ENCODE assay signal across 11 cellular contexts in genomic region chr11:22521226-22521625, GRCh38.
DNase-seq lines count a peak whose midpoint lies in the region; ATAC-seq, FAIRE-seq and TF ChIP-seq lines count a peak whose summit lies in the region.
"Had no signal": no experiment of that assay in that cellular context is flagged by ENCODE, and none has a peak within 500 bp of the region (broad histone marks: within the 10 kb centered on the region; RNA-seq: fewer than 3 reads in every experiment).

No MANE protein-coding gene starts in this region.

- intact Hi-C loops in HCT116 (cut with micrococcal nuclease) (loop anchor here (10.0 kb wide), 1 partner anchor 56 kb away; no protein-coding TSS in a partner anchor), posterior vena cava (cut with DNase I) (loop anchor here in 1 of 2 donors (2.0 kb wide), 1 partner anchor 64 kb away; no protein-coding TSS in a partner anchor), left ventricle myocardium superior (cut with micrococcal nuclease) (no loop called here)

- H2AFZ ChIP-seq in HCT116 (ENCODE audit: low read depth, low read length, poor library complexity, severe bottlenecking) = no peak overlapping the region

- H3K4me2 ChIP-seq in HCT116 (ENCODE audit: low read length) = no peak overlapping the region

- no peaks in the 10 kb centered on the region for H3K9me2 ChIP-seq in HCT116 (ENCODE audit: insufficient read depth)

- no TSS peak for BruUV-seq in HCT116 (replicated peaks; lab: Mats Ljungman, UMichigan)

- FAIRE-seq in GM12891 (lab: Jason Lieb, UNC) = peak; percentile 41

- RAD21 ChIA-PET in HCT116 (lab: Charles Lee; ENCODE audit: low non-redundant PET in 1 of 2, low total read pairs in 2 of 2, uncharacterized antibody in 2 of 2, unreplicated experiment in 2 of 2) = no interaction called here

- H3K4me1 ChIP-seq in HCT116 (ENCODE audit: control insufficient read depth in 1 of 2, insufficient read depth in 2 of 2, low read length in 2 of 2) = no peaks in the 10 kb centered on the region
- H3K4me1 ChIP-seq: uterus had no signal

- no peaks in the 10 kb centered on the region for H4K20me1 ChIP-seq in HCT116 (ENCODE audit: insufficient read depth)

- TF ChIP-seq CTCF in HCT116 (IDR thresholded peaks at IDR 0.05 in 2 of 3, conservative IDR thresholded peaks at IDR 0.05 in 1 of 3; ENCODE audit: borderline replicate concordance in 1 of 3, insufficient read depth in 1 of 3, low read depth in 2 of 3, low read length in 2 of 3) = no peak

- H3K79me2 ChIP-seq in HCT116 (ENCODE audit: insufficient read depth, low read length) = no peaks in the 10 kb centered on the region

- ATAC-seq in HCT116 (no peak), left ventricle myocardium superior (no peak)

- DNase-seq in GM12891 (ENCODE audit: insufficient read length, low spot score) (no peak), HCT116 (ENCODE audit: low read depth, low spot score) (peak; percentile 6), NCI-H446 treated with DMSO at 0.1 percent for 48 hours (lab: John Stamatoyannopoulos, UW) (peak; percentile 92), glomerular visceral epithelial cell (ENCODE audit: extremely low spot score) (peak; percentile 2), posterior vena cava (ENCODE audit: low spot score) (no peak), Kasumi-1 (lab: John Stamatoyannopoulos, UW) (no peak), left ventricle myocardium superior (no peak), T1000 (lab: John Stamatoyannopoulos, UW) (no peak)
- DNase-seq: activated B cell treated with CpG ODN at 0.5 μM for 24 hours, NCI-H2029 treated with DMSO at 0.1 percent for 48 hours, uterus had no signal

- H3K27ac ChIP-seq in HCT116 (ENCODE audit: low read depth, low read length) = no peak overlapping the region
- H3K27ac ChIP-seq: uterus had no signal

- TF ChIP-seq RAD21 in HCT116 (IDR thresholded peaks at IDR 0.05; ENCODE audit: low read depth) = no peak

- no peaks in the 10 kb centered on the region for H3K27me3 ChIP-seq in HCT116 (ENCODE audit: insufficient read depth, low read length)
- H3K27me3 ChIP-seq: uterus had no signal

- no peak overlapping the region for H3K9ac ChIP-seq in HCT116 (ENCODE audit: low read length)

- no peak overlapping the region for H3K4me3 ChIP-seq in HCT116 (replicated peaks in 1 of 2; ENCODE audit: low read depth in 1 of 2, low read length in 2 of 2)
- H3K4me3 ChIP-seq: uterus had no signal

- no peak for TF ChIP-seq POLR2A in GM12891 (IDR thresholded peaks at IDR 0.05; ENCODE audit: low read depth, low read length)
- TF ChIP-seq POLR2A in HCT116 (IDR thresholded peaks at IDR 0.05; ENCODE audit: borderline replicate concordance, extremely low read depth, insufficient read depth, insufficient read length) = no peak

- no peaks in the 10 kb centered on the region for H3K36me3 ChIP-seq in HCT116 (ENCODE audit: control insufficient read depth in 1 of 2, insufficient read depth in 2 of 2, low read length in 2 of 2)
- H3K36me3 ChIP-seq: uterus had no signal

- CTCF ChIA-PET in HCT116 (lab: Charles Lee) = no interaction called here

- H3K9me3 ChIP-seq in HCT116 (ENCODE audit: control insufficient read depth in 1 of 2, insufficient read depth in 1 of 2, low read depth in 1 of 2, low read length in 2 of 2) = no peaks in the 10 kb centered on the region
- H3K9me3 ChIP-seq: uterus had no signal

- POLR2A ChIA-PET in HCT116 (lab: Charles Lee) = no interaction called here

TF ChIP-seq in GM12891, 5 proteins besides CTCF, POLR2A, EP300 and RAD21:
- TF ChIP-seq POU2F2 (IDR thresholded peaks at IDR 0.05; ENCODE audit: low read depth, low read length) (no peak), TAF1 (IDR thresholded peaks at IDR 0.05; ENCODE audit: low read depth, low read length) (no peak), POLR2AphosphoS5 (IDR thresholded peaks at IDR 0.05; ENCODE audit: low read depth, low read length) (no peak), PAX5 (IDR thresholded peaks at IDR 0.05; ENCODE audit: insufficient read depth, low read length, severe bottlenecking) (no peak)

TF ChIP-seq in HCT116, 20 proteins besides CTCF, POLR2A, EP300 and RAD21:
- TF ChIP-seq, protein P1, sequence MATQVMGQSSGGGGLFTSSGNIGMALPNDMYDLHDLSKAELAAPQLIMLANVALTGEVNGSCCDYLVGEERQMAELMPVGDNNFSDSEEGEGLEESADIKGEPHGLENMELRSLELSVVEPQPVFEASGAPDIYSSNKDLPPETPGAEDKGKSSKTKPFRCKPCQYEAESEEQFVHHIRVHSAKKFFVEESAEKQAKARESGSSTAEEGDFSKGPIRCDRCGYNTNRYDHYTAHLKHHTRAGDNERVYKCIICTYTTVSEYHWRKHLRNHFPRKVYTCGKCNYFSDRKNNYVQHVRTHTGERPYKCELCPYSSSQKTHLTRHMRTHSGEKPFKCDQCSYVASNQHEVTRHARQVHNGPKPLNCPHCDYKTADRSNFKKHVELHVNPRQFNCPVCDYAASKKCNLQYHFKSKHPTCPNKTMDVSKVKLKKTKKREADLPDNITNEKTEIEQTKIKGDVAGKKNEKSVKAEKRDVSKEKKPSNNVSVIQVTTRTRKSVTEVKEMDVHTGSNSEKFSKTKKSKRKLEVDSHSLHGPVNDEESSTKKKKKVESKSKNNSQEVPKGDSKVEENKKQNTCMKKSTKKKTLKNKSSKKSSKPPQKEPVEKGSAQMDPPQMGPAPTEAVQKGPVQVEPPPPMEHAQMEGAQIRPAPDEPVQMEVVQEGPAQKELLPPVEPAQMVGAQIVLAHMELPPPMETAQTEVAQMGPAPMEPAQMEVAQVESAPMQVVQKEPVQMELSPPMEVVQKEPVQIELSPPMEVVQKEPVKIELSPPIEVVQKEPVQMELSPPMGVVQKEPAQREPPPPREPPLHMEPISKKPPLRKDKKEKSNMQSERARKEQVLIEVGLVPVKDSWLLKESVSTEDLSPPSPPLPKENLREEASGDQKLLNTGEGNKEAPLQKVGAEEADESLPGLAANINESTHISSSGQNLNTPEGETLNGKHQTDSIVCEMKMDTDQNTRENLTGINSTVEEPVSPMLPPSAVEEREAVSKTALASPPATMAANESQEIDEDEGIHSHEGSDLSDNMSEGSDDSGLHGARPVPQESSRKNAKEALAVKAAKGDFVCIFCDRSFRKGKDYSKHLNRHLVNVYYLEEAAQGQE (IDR thresholded peaks at IDR 0.05; ENCODE audit: low read depth) = no peak
- TF ChIP-seq ZBTB33 (IDR thresholded peaks at IDR 0.05; ENCODE audit: extremely low read depth, insufficient replicate concordance, low read length) (no peak), CBX3 (IDR thresholded peaks at IDR 0.05; ENCODE audit: low read depth) (no peak), YY1 (IDR thresholded peaks at IDR 0.05; ENCODE audit: extremely low read depth, insufficient replicate concordance, low read depth, low read length) (no peak), EZH2 (IDR thresholded peaks at IDR 0.05) (no peak), TCF7L2 (IDR thresholded peaks at IDR 0.05; ENCODE audit: borderline replicate concordance, extremely low read depth, insufficient read depth, insufficient read length) (no peak), SRF (IDR thresholded peaks at IDR 0.05; ENCODE audit: low read depth) (no peak), ZNF274 (IDR thresholded peaks at IDR 0.05; ENCODE audit: low read depth, low read length) (no peak), EZH2phosphoT487 (IDR thresholded peaks at IDR 0.05; ENCODE audit: borderline replicate concordance) (no peak), FOSL1 (IDR thresholded peaks at IDR 0.05; ENCODE audit: low read depth) (no peak), MAX (IDR thresholded peaks at IDR 0.05) (no peak), JUND (IDR thresholded peaks at IDR 0.05) (no peak), ELF1 (IDR thresholded peaks at IDR 0.05; ENCODE audit: borderline replicate concordance, low read depth) (no peak), SP1 (IDR thresholded peaks at IDR 0.05; ENCODE audit: low read depth) (no peak), POLR2AphosphoS5 (IDR thresholded peaks at IDR 0.05; ENCODE audit: low read depth, low read length) (no peak)
- TF ChIP-seq, protein P2, sequence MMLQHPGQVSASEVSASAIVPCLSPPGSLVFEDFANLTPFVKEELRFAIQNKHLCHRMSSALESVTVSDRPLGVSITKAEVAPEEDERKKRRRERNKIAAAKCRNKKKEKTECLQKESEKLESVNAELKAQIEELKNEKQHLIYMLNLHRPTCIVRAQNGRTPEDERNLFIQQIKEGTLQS (IDR thresholded peaks at IDR 0.05) = no peak

Comparison
In these comparisons a context has a peak if more than half of its experiments do, and no peak if none do; other contexts are left out.
1. DNase-seq: peak in HCT116 (single experiment), NCI-H446 treated with DMSO at 0.1 percent for 48 hours (single experiment) and glomerular visceral epithelial cell (single experiment); none in GM12891 (single experiment), posterior vena cava (single experiment), Kasumi-1 (0 of 2), left ventricle myocardium superior (single experiment) and T1000 (single experiment).